In the genomic region with DNA sequence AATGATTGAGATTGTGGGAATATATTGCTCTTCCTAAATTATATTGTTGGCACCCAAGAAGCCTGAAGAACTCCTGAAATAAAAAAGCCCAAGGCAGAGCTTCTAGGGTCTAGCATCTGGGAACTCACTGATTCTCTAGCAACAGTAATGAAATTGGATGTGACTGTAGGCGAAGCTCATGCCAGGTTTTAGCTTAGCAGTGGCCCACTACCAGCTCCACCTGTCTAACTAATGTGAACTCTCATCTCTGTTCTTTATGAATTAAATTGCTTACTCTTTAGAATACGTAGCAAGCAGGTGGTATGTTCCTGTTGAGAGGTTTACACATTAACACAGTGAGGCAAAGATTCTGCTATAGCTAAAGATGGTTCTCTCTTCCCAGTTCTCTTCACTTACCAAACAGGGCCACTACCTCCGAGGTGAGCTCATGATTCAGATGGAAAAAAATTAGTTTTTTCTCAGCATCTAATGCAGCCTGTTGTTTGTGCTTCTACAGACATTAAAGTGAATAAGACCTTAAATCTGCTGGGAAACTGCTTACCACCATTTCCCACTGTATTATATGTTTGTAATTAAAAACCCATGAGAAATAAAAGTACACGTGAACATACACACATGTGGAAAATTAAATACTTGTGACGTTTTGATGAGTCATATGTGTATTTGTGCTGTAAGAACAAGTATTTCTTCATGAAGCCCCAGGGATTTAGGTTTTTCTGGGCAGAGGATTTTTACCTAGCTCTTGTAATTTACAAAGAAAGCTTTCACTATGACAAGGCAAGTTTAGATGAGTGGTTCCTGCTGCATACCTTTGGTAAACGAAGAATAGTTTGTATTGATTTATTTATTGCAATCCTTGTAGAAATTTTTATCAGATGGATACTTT, we compare ENCODE assay signal across 10 cellular contexts.
DNase-seq lines count a peak whose midpoint lies in the region; ATAC-seq and TF ChIP-seq lines count a peak whose summit lies in the region.
"Had no signal": no experiment of that assay in that cellular context is flagged by ENCODE, and none has a peak within 500 bp of the region (broad histone marks: within the 10 kb centered on the region; RNA-seq: fewer than 3 reads in every experiment).

No MANE protein-coding gene starts in this region.

- H3K36me3 Mint-ChIP-seq in CD14-positive monocyte: peaks cover 36 to 41% of the 10 kb centered on the region in 2 donors
- no peaks in the 10 kb centered on the region for H3K36me3 Mint-ChIP-seq in progenitor cell of endocrine pancreas (ENCODE audit: insufficient read depth)

- CTCF ChIA-PET in BJ (lab: Yijun Ruan, JAX): interaction anchor here (1.3 kb wide), 1 partner anchor 10 kb away, joined by 5 read pairs; no protein-coding TSS in a partner anchor

- H3K9me3 ChIP-seq in RWPE2 (ENCODE audit: severe bottlenecking): no peaks in the 10 kb centered on the region
- no peaks in the 10 kb centered on the region for H3K9me3 ChIP-seq in thyroid gland

- no peaks in the 10 kb centered on the region for H3K27me3 ChIP-seq in BJ (ENCODE audit: control insufficient read depth, insufficient read depth, low read length)
- H3K27me3 ChIP-seq in RWPE2 (ENCODE audit: insufficient read depth, poor library complexity, severe bottlenecking): no peaks in the 10 kb centered on the region
- no peaks in the 10 kb centered on the region for H3K27me3 ChIP-seq in thyroid gland

- H3K4me1 Mint-ChIP-seq in CD14-positive monocyte (peaks cover 8% of the 10 kb centered on the region), progenitor cell of endocrine pancreas (ENCODE audit: low read depth) (no peaks in the 10 kb centered on the region)

- POLR2A ChIA-PET in BJ (lab: Charles Lee): no interaction called here

- intact Hi-C loops in thyroid gland (cut with DNase I) (no loop called here), CD14-positive monocyte (cut with micrococcal nuclease) (no loop called here)

- 70 to 72% methylated on average over 6 of the region's 6 CpGs for WGBS in thyroid gland, 2 donors

- H3K9me3 Mint-ChIP-seq in CD14-positive monocyte: peaks cover 0 to 3% (median 0%) of the 10 kb centered on the region in 7 donors
- H3K9me3 Mint-ChIP-seq in progenitor cell of endocrine pancreas (ENCODE audit: low read depth): no peaks in the 10 kb centered on the region

- H3K36me3 ChIP-seq in BJ (ENCODE audit: control insufficient read depth, insufficient read depth, low read length) (no peaks in the 10 kb centered on the region), RWPE2 (ENCODE audit: low read depth) (no peaks in the 10 kb centered on the region), thyroid gland (peaks cover 0 to 2% of the 10 kb centered on the region in 2 donors)

- H3K4me3 Mint-ChIP-seq in CD14-positive monocyte (no peak overlapping the region), progenitor cell of endocrine pancreas (ENCODE audit: low read depth) (no peak overlapping the region)

- TF ChIP-seq CTCF in BJ (IDR thresholded peaks at IDR 0.05; ENCODE audit: insufficient read depth, low read depth, low read length) (no peak), RWPE2 (IDR thresholded peaks at IDR 0.05; ENCODE audit: poor library complexity, severe bottlenecking) (no peak), thyroid gland (IDR thresholded peaks at IDR 0.05) (no peak), CD14-positive monocyte (IDR thresholded peaks at IDR 0.05) (no peak), progenitor cell of endocrine pancreas (IDR thresholded peaks at IDR 0.05; ENCODE audit: unreplicated experiment) (no peak)

- H3K27ac Mint-ChIP-seq in CD14-positive monocyte: no peak overlapping the region
- no peak overlapping the region for H3K27ac Mint-ChIP-seq in progenitor cell of endocrine pancreas

- DNase-seq in BJ (ENCODE audit: low read depth) (peak; percentile 17), RWPE2 (ENCODE audit: low spot score) (no peak), thyroid gland (no peak), CD14-positive monocyte (ENCODE audit: low spot score) (no peak), progenitor cell of endocrine pancreas (ENCODE audit: low spot score, unreplicated experiment) (no peak)
- no peak for DNase-seq in effector CD8-positive, alpha-beta T cell (lab: John Stamatoyannopoulos, UW)
- DNase-seq: DND-41, NCI-H226 had no signal

- H3K27ac ChIP-seq in RWPE2 (ENCODE audit: poor library complexity, severe bottlenecking) (no peak overlapping the region), thyroid gland (peak overlapping the region in 1 of 3 donors; percentile 32)

- H3K4me3 ChIP-seq in BJ (ENCODE audit: low read depth, low read length) (no peak overlapping the region), RWPE2 (ENCODE audit: severe bottlenecking) (no peak overlapping the region), thyroid gland (replicated peaks in 1 of 3) (no peak overlapping the region)

- ATAC-seq in GM19395 (IDR thresholded peaks at IDR 0.05; ENCODE audit: unreplicated experiment) (peak; percentile 77), HG03095 (IDR thresholded peaks at IDR 0.05; ENCODE audit: unreplicated experiment) (peak; percentile 63), RWPE2 (ENCODE audit: low read depth) (0 out of 3 replicates have a peak, but pooled peaks have one; percentile 17)

- H3K4me1 ChIP-seq in RWPE2 (ENCODE audit: insufficient read depth, poor library complexity, severe bottlenecking) (no peaks in the 10 kb centered on the region), thyroid gland (peaks cover 0 to 13% of the 10 kb centered on the region in 2 donors)

- TF ChIP-seq POLR2A in thyroid gland (IDR thresholded peaks at IDR 0.05): no peak

- H3K27me3 Mint-ChIP-seq in CD14-positive monocyte (ENCODE audit: low read depth in 3 of 3): peaks cover 0 to 1% (median 0%) of the 10 kb centered on the region in 3 donors
- no peaks in the 10 kb centered on the region for H3K27me3 Mint-ChIP-seq in progenitor cell of endocrine pancreas

Comparison
In these comparisons a context has a peak if more than half of its experiments do, and no peak if none do; other contexts are left out.
1. ATAC-seq: peak in every context shown above with its lines; median percentile 77 in GM19395; 63 in HG03095; 17 in RWPE2.